1 cellular context compared by ENCODE assay signal in genomic region chr7:151631968-151632749, GRCh38.
TF ChIP-seq lines count a peak whose summit lies in the region.

No MANE protein-coding gene starts in this region.

TF ChIP-seq in HepG2, 621 proteins besides CTCF, POLR2A, EP300 and RAD21 (continued from another document):
- no peak for TF ChIP-seq CREBL2 (CRISPR knock-in tag; IDR thresholded peaks at IDR 0.05; ENCODE audit: borderline replicate concordance)
- TF ChIP-seq ZSCAN25 (CRISPR knock-in tag; IDR thresholded peaks at IDR 0.05): no peak
- TF ChIP-seq GTF2F1 (IDR thresholded peaks at IDR 0.05; ENCODE audit: low read length): no peak
- TF ChIP-seq NFYB (CRISPR knock-in tag; IDR thresholded peaks at IDR 0.05): no peak
- no peak for TF ChIP-seq ZNF609 (CRISPR knock-in tag; IDR thresholded peaks at IDR 0.05; ENCODE audit: borderline replicate concordance)
- TF ChIP-seq TCF7L2 (IDR thresholded peaks at IDR 0.05; ENCODE audit: low read depth, low read length): no peak
- no peak for TF ChIP-seq CENPT (CRISPR knock-in tag; IDR thresholded peaks at IDR 0.05; ENCODE audit: low read depth)
- no peak for TF ChIP-seq NFIC (IDR thresholded peaks at IDR 0.05; ENCODE audit: low read length)
- 0 out of 2 replicates have a peak, but pooled peaks have one; percentile 42 for TF ChIP-seq ZSCAN20 (CRISPR knock-in tag; IDR thresholded peaks at IDR 0.05; ENCODE audit: borderline replicate concordance)
- no peak for TF ChIP-seq MLX (CRISPR knock-in tag; IDR thresholded peaks at IDR 0.05)
- TF ChIP-seq HIC2 (CRISPR knock-in tag; IDR thresholded peaks at IDR 0.05; ENCODE audit: low read depth): no peak
- TF ChIP-seq KDM2A (CRISPR knock-in tag; IDR thresholded peaks at IDR 0.05; ENCODE audit: borderline replicate concordance, low read depth): peak; percentile 50; the same call in 1 of the 2 replicates
- TF ChIP-seq ZNF563 (CRISPR knock-in tag; IDR thresholded peaks at IDR 0.05): 0 out of 2 replicates have a peak, but pooled peaks have one; percentile 33
- TF ChIP-seq EED (CRISPR knock-in tag; IDR thresholded peaks at IDR 0.05): no peak
- no peak for TF ChIP-seq ATF3 (CRISPR knock-in tag; IDR thresholded peaks at IDR 0.05)
- no peak for TF ChIP-seq MXD4 (CRISPR knock-in tag; IDR thresholded peaks at IDR 0.05)
- TF ChIP-seq TRAFD1 (CRISPR knock-in tag; IDR thresholded peaks at IDR 0.05; ENCODE audit: borderline replicate concordance): no peak
- peak; percentile 76 for TF ChIP-seq YY1 (IDR thresholded peaks at IDR 0.05; ENCODE audit: insufficient read depth, insufficient replicate concordance, low read depth, low read length)
- TF ChIP-seq ZNF335 (CRISPR knock-in tag; IDR thresholded peaks at IDR 0.05): no peak
TF ChIP-seq in HepG2: peak in this region for 31.
